8 cellular contexts compared by ENCODE assay signal in genomic region chr3:170584585-170585007, GRCh38. TPM values are rescaled to one million over a fixed set of nuclear protein-coding genes. Genes with fewer than 3 reads are reported as not detected.
DNase-seq lines count a peak whose midpoint lies in the region; ATAC-seq and TF ChIP-seq lines count a peak whose summit lies in the region.

No MANE protein-coding gene starts in this region.

- H3K9me3 ChIP-seq in adipocyte (ENCODE audit: control insufficient read depth, low read length) = no peaks in the 10 kb centered on the region
- H3K9me3 ChIP-seq in prostate gland = no peaks in the 10 kb centered on the region

- DNase-seq in activated effector memory CD4-positive, alpha-beta T cell treated with anti-CD3 and anti-CD28 coated beads, Interleukin-2, amount 50 U/mL, for 16 hours = peak; percentile 73
- DNase-seq in activated effector memory CD4-positive, alpha-beta T cell treated with Interleukin-2 at 50 U/mL for 16 hours = no peak
- DNase-seq in OCI-M1 (lab: John Stamatoyannopoulos, UW) (peak; percentile 39), adipocyte (ENCODE audit: low read depth) (peak; percentile 88), left cardiac atrium (peak; percentile 75), prostate gland (ENCODE audit: low spot score) (peak; percentile 43), NCI-H2107 treated with DMSO at 0.1 percent for 48 hours (lab: John Stamatoyannopoulos, UW; ENCODE audit: unreplicated experiment) (no peak)

- H3K27me3 ChIP-seq in adipocyte (replicated peaks; ENCODE audit: control insufficient read depth, insufficient read depth, low read length) = no peaks in the 10 kb centered on the region
- H3K27me3 ChIP-seq in prostate gland (replicated peaks; ENCODE audit: insufficient read depth) = peaks cover 16% of the 10 kb centered on the region

- ATAC-seq in left cardiac atrium (peak; percentile 83 to 89), HG02973 (IDR thresholded peaks at IDR 0.05; ENCODE audit: unreplicated experiment) (no peak)

- H3K4me1 ChIP-seq in adipocyte (ENCODE audit: control insufficient read depth, insufficient read depth, low read length) (peaks cover 6% of the 10 kb centered on the region), prostate gland (replicated peaks) (peaks cover 6% of the 10 kb centered on the region)

- no peak overlapping the region for H3K9ac ChIP-seq in adipocyte (ENCODE audit: low read length)

- H3K36me3 ChIP-seq in adipocyte (ENCODE audit: control insufficient read depth, insufficient read depth, low read length, severe bottlenecking) (no peaks in the 10 kb centered on the region), prostate gland (no peaks in the 10 kb centered on the region)

- TF ChIP-seq CTCF in prostate gland (IDR thresholded peaks at IDR 0.05) = no peak

- intact Hi-C loops in left cardiac atrium (cut with DNase I) = no loop called here
- intact Hi-C loops in prostate gland (cut with DNase I) = no loop called here

- no peak overlapping the region for H3K27ac ChIP-seq in prostate gland

- WGBS in prostate gland = 3% methylated on average over 18 of the region's 20 CpGs

- TF ChIP-seq POLR2A in prostate gland (IDR thresholded peaks at IDR 0.05) = no peak

- peak overlapping the region; percentile 85 for H3K4me3 ChIP-seq in adipocyte (ENCODE audit: low read length)
- no peak overlapping the region for H3K4me3 ChIP-seq in prostate gland

RNA-seq across cellular contexts. Expression of gene SLC7A14, which starts 1.3 kb away (rescaled TPM):
- total RNA-seq in left cardiac atrium (under 1 TPM in 1 of 2 donors, not detected in 1; 0.03 TPM), prostate gland (under 1 TPM; 0.05 to 0.11 TPM)

Comparison
In these comparisons a context has a peak if more than half of its experiments do, and no peak if none do; other contexts are left out.
1. DNase-seq: peak in activated effector memory CD4-positive, alpha-beta T cell treated with anti-CD3 and anti-CD28 coated beads, Interleukin-2, amount 50 U/mL, for 16 hours (single experiment), OCI-M1 (single experiment), adipocyte (single experiment), left cardiac atrium (single experiment) and prostate gland (single experiment); none in activated effector memory CD4-positive, alpha-beta T cell treated with Interleukin-2 at 50 U/mL for 16 hours (single experiment) and NCI-H2107 treated with DMSO at 0.1 percent for 48 hours (single experiment).